In the genomic region with DNA sequence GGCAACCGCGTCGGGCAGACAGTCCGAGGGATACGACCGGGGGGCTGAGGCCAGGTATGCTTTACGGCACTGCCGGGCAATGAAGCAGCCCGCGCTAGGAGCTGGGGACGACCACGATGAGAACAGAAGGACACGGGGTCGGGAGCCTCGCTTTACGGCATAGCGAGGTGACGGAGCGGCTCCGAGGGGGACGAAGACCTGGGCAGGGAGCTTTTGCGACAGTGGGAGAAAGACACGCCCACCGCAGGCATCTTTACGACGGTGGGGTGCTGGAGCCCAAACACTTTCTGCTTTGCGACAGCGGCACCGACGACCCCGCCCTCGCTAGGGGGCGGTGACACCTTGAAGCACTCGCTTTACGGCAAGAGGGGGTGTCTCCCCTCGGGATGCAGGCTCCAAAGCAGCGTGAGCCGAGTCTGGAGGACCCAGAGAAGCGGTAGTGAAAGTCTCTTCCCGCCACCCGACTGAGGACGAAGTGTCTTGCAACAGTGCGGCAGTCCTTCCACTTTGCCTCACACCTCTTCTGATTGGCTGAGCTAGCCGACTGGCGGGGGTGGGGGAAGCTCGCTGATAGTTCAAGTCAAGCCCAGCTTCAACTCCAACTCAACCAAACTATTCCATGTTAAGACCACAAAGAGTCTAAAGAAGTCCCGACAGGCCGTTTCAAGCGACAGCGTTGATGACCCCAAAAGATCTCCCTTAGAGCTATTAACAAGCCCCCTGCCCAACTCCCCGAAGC, we compare ENCODE assay signal across 1 cellular context.
TF ChIP-seq lines count a peak whose summit lies in the region.

No MANE protein-coding gene starts in this region.

TF ChIP-seq in HCT116, 20 proteins besides CTCF, POLR2A, EP300 and RAD21 (continued from another document):
- TF ChIP-seq JUND (IDR thresholded peaks at IDR 0.05): no peak
- TF ChIP-seq ZNF274 (IDR thresholded peaks at IDR 0.05; ENCODE audit: low read depth, low read length): no peak
- no peak for TF ChIP-seq CEBPB (IDR thresholded peaks at IDR 0.05; ENCODE audit: low read depth)
- peak; percentile 70; the same call in 1 of the 2 replicates for TF ChIP-seq EGR1 (IDR thresholded peaks at IDR 0.05; ENCODE audit: low read depth)
- TF ChIP-seq SIN3A (IDR thresholded peaks at IDR 0.05; ENCODE audit: low read depth): no peak; the same call in 1 of the 2 replicates
- TF ChIP-seq FOSL1 (IDR thresholded peaks at IDR 0.05; ENCODE audit: low read depth): no peak
- TF ChIP-seq, protein P1, sequence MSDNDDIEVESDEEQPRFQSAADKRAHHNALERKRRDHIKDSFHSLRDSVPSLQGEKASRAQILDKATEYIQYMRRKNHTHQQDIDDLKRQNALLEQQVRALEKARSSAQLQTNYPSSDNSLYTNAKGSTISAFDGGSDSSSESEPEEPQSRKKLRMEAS (IDR thresholded peaks at IDR 0.05): peak; percentile 73; the same call in 1 of the 2 replicates
- TF ChIP-seq ELF1 (IDR thresholded peaks at IDR 0.05; ENCODE audit: borderline replicate concordance, low read depth): no peak
- no peak for TF ChIP-seq SRF (IDR thresholded peaks at IDR 0.05; ENCODE audit: low read depth)
- TF ChIP-seq, protein P2, sequence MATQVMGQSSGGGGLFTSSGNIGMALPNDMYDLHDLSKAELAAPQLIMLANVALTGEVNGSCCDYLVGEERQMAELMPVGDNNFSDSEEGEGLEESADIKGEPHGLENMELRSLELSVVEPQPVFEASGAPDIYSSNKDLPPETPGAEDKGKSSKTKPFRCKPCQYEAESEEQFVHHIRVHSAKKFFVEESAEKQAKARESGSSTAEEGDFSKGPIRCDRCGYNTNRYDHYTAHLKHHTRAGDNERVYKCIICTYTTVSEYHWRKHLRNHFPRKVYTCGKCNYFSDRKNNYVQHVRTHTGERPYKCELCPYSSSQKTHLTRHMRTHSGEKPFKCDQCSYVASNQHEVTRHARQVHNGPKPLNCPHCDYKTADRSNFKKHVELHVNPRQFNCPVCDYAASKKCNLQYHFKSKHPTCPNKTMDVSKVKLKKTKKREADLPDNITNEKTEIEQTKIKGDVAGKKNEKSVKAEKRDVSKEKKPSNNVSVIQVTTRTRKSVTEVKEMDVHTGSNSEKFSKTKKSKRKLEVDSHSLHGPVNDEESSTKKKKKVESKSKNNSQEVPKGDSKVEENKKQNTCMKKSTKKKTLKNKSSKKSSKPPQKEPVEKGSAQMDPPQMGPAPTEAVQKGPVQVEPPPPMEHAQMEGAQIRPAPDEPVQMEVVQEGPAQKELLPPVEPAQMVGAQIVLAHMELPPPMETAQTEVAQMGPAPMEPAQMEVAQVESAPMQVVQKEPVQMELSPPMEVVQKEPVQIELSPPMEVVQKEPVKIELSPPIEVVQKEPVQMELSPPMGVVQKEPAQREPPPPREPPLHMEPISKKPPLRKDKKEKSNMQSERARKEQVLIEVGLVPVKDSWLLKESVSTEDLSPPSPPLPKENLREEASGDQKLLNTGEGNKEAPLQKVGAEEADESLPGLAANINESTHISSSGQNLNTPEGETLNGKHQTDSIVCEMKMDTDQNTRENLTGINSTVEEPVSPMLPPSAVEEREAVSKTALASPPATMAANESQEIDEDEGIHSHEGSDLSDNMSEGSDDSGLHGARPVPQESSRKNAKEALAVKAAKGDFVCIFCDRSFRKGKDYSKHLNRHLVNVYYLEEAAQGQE (IDR thresholded peaks at IDR 0.05; ENCODE audit: low read depth): no peak
- TF ChIP-seq, protein P3, sequence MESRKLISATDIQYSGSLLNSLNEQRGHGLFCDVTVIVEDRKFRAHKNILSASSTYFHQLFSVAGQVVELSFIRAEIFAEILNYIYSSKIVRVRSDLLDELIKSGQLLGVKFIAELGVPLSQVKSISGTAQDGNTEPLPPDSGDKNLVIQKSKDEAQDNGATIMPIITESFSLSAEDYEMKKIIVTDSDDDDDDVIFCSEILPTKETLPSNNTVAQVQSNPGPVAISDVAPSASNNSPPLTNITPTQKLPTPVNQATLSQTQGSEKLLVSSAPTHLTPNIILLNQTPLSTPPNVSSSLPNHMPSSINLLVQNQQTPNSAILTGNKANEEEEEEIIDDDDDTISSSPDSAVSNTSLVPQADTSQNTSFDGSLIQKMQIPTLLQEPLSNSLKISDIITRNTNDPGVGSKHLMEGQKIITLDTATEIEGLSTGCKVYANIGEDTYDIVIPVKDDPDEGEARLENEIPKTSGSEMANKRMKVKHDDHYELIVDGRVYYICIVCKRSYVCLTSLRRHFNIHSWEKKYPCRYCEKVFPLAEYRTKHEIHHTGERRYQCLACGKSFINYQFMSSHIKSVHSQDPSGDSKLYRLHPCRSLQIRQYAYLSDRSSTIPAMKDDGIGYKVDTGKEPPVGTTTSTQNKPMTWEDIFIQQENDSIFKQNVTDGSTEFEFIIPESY (IDR thresholded peaks at IDR 0.05; ENCODE audit: extremely low read depth, insufficient replicate concordance, low read length): no peak
- TF ChIP-seq ZFX (IDR thresholded peaks at IDR 0.05): no peak
- TF ChIP-seq YY1 (IDR thresholded peaks at IDR 0.05; ENCODE audit: extremely low read depth, insufficient replicate concordance, low read depth, low read length): no peak
- TF ChIP-seq EZH2 (IDR thresholded peaks at IDR 0.05): no peak
- TF ChIP-seq, protein P4, sequence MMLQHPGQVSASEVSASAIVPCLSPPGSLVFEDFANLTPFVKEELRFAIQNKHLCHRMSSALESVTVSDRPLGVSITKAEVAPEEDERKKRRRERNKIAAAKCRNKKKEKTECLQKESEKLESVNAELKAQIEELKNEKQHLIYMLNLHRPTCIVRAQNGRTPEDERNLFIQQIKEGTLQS (IDR thresholded peaks at IDR 0.05): no peak
- TF ChIP-seq TCF7L2 (IDR thresholded peaks at IDR 0.05; ENCODE audit: borderline replicate concordance, extremely low read depth, insufficient read depth, insufficient read length): peak; percentile 59
